Comparison of ENCODE assay signal across 17 cellular contexts in genomic region chr9:23674016-23674585, GRCh38.
"Had no signal": no experiment of that assay in that cellular context is flagged by ENCODE, and none has a peak within 500 bp of the region (broad histone marks: within the 10 kb centered on the region; RNA-seq: fewer than 3 reads in every experiment).

No MANE protein-coding gene starts in this region.

- H3K36me3 Mint-ChIP-seq: type B pancreatic cell had no signal

- H3K27ac Mint-ChIP-seq: brain, endodermal cell, nephron progenitor cell, type B pancreatic cell had no signal

- DNase-seq: activated CD4-positive, alpha-beta T cell treated with anti-CD3 and anti-CD28 coated beads, Interleukin-2, amount 50 U/mL, for 4 hours; activated CD4-positive, CD25-positive, alpha-beta regulatory T cell treated with anti-CD3 and anti-CD28 coated beads, Interleukin-2, amount 50 U/mL, for 72 hours; activated naive CD4-positive, alpha-beta T cell treated with anti-CD3 and anti-CD28 coated beads, Interleukin-2, amount 50 U/mL, for 16 hours; activated T-cell treated with anti-CD3 and anti-CD28 coated beads, Interleukin-2, amount 50 U/mL, for 1 hour; adrenal gland; endodermal cell; heart left ventricle; kidney; left ventricle myocardium inferior; mesendoderm; nephron progenitor cell; sigmoid colon; stimulated activated CD4-positive, alpha-beta T cell treated with anti-CD3 and anti-CD28 coated beads, Interleukin-12 subunit alpha, Interleukin-12 subunit beta, amount 100 ng/mL, for 4 hours; stimulated activated naive CD4-positive, alpha-beta T cell treated with Interleukin-2 at 50 U/mL for 16 hours had no signal

- H3K36me3 ChIP-seq: adrenal gland, heart left ventricle, left ventricle myocardium inferior, sigmoid colon had no signal

- H3K4me1 Mint-ChIP-seq: endodermal cell, nephron progenitor cell had no signal

- H3K27me3 ChIP-seq: adrenal gland, heart left ventricle, sigmoid colon had no signal

- H3K4me3 Mint-ChIP-seq: brain, endodermal cell, nephron progenitor cell, type B pancreatic cell had no signal

- H3K9me3 ChIP-seq: adrenal gland, heart left ventricle, left ventricle myocardium inferior, sigmoid colon had no signal

- H3K27me3 Mint-ChIP-seq: type B pancreatic cell had no signal

- H3K9me3 Mint-ChIP-seq: brain, endodermal cell, nephron progenitor cell, type B pancreatic cell had no signal

- H3K4me1 ChIP-seq: adrenal gland, heart left ventricle, left ventricle myocardium inferior, sigmoid colon had no signal

- H3K4me3 ChIP-seq: adrenal gland, heart left ventricle, left ventricle myocardium inferior, sigmoid colon had no signal

- ATAC-seq: esophagus mucosa, heart left ventricle had no signal

- H3K27ac ChIP-seq: adrenal gland, heart left ventricle, left ventricle myocardium inferior, sigmoid colon had no signal
